13 cellular contexts compared by ENCODE assay signal in genomic region chr1:59705849-59706599, GRCh38.
DNase-seq lines count a peak whose midpoint lies in the region; FAIRE-seq and TF ChIP-seq lines count a peak whose summit lies in the region.
"Had no signal": no experiment of that assay in that cellular context is flagged by ENCODE, and none has a peak within 500 bp of the region (broad histone marks: within the 10 kb centered on the region; RNA-seq: fewer than 3 reads in every experiment).

No MANE protein-coding gene starts in this region.

- H3K27me3 Mint-ChIP-seq in mesothelial cell of epicardium (ENCODE audit: low read depth) = no peaks in the 10 kb centered on the region
- H3K27me3 Mint-ChIP-seq: activated CD4-positive, alpha-beta memory T cell treated with anti-CD3 and anti-CD28 coated beads for 36 hours; activated naive CD8-positive, alpha-beta T cell treated with anti-CD3 and anti-CD28 coated beads for 36 hours had no signal

- peaks cover 4% of the 10 kb centered on the region for H3K9me3 Mint-ChIP-seq in mesothelial cell of epicardium

- H3K27ac ChIP-seq in tibial nerve = peak overlapping the region in 3 of 4 donors; percentile 63 to 95 (median 83)
- H3K27ac ChIP-seq: SK-N-MC had no signal

- peaks cover 50% of the 10 kb centered on the region for H3K4me1 Mint-ChIP-seq in mesothelial cell of epicardium
- H3K4me1 Mint-ChIP-seq: activated naive CD8-positive, alpha-beta T cell treated with anti-CD3 and anti-CD28 coated beads for 36 hours had no signal

- peaks cover 13% of the 10 kb centered on the region for H3K36me3 Mint-ChIP-seq in mesothelial cell of epicardium
- H3K36me3 Mint-ChIP-seq: activated CD4-positive, alpha-beta memory T cell treated with anti-CD3 and anti-CD28 coated beads for 36 hours had no signal

- no peaks in the 10 kb centered on the region for H3K27me3 ChIP-seq in tibial nerve

- H3K27ac Mint-ChIP-seq in mesothelial cell of epicardium = peak overlapping the region; percentile 35
- H3K27ac Mint-ChIP-seq: activated CD4-positive, alpha-beta memory T cell treated with anti-CD3 and anti-CD28 coated beads for 36 hours; activated naive CD8-positive, alpha-beta T cell treated with anti-CD3 and anti-CD28 coated beads for 36 hours had no signal

- WGBS in tibial nerve, 2 donors = 44 to 45% methylated on average over 4 of the region's 4 CpGs

- peak; percentile 23 for DNase-seq in NCI-H69 (lab: John Stamatoyannopoulos, UW)
- peak; percentile 60 for DNase-seq in dermis blood vessel endothelial cell
- no peak for DNase-seq in mesothelial cell of epicardium (ENCODE audit: low spot score in 2 of 2, unreplicated experiment in 2 of 2)
- no peak for DNase-seq in tibial nerve (ENCODE audit: low spot score in 2 of 2)
- DNase-seq in GM10266 (ENCODE audit: extremely low spot score) = no peak
- no peak for DNase-seq in frontal cortex (ENCODE audit: low spot score in 2 of 2)
- no peak for DNase-seq in COR-L47 (lab: John Stamatoyannopoulos, UW)
- DNase-seq: activated CD4-positive, alpha-beta memory T cell treated with anti-CD3 and anti-CD28 coated beads for 36 hours; activated naive CD8-positive, alpha-beta T cell treated with anti-CD3 and anti-CD28 coated beads for 36 hours; KG1; NCI-H510A had no signal

- no peak for FAIRE-seq in frontal cortex (lab: Jason Lieb, UNC)

- TF ChIP-seq POLR2A in tibial nerve (IDR thresholded peaks at IDR 0.05) = no peak

- TF ChIP-seq EP300 in tibial nerve (IDR thresholded peaks at IDR 0.05) = no peak

- TF ChIP-seq CTCF in mesothelial cell of epicardium (IDR thresholded peaks at IDR 0.05; ENCODE audit: unreplicated experiment) (no peak), tibial nerve (IDR thresholded peaks at IDR 0.05) (no peak), GM10266 (IDR thresholded peaks at IDR 0.05; ENCODE audit: control insufficient read depth, insufficient read depth, low read depth, missing control alignments) (no peak)

- H3K4me1 ChIP-seq in tibial nerve = peaks cover 9 to 64% (median 50%) of the 10 kb centered on the region in 4 donors

- no peaks in the 10 kb centered on the region for H3K36me3 ChIP-seq in tibial nerve

- H3K4me3 ChIP-seq in tibial nerve = no peak overlapping the region
- H3K4me3 ChIP-seq: lung, SK-N-MC had no signal

- H3K9me3 ChIP-seq in tibial nerve = no peaks in the 10 kb centered on the region

- H3K4me3 Mint-ChIP-seq in mesothelial cell of epicardium = no peak overlapping the region
- H3K4me3 Mint-ChIP-seq: activated CD4-positive, alpha-beta memory T cell treated with anti-CD3 and anti-CD28 coated beads for 36 hours; activated naive CD8-positive, alpha-beta T cell treated with anti-CD3 and anti-CD28 coated beads for 36 hours had no signal

Comparison
In these comparisons a context has a peak if more than half of its experiments do, and no peak if none do; other contexts are left out.
1. DNase-seq: peak in NCI-H69 (single experiment) and dermis blood vessel endothelial cell (single experiment); none in mesothelial cell of epicardium (0 of 2), tibial nerve (0 of 2), GM10266 (single experiment), frontal cortex (0 of 2) and COR-L47 (single experiment).